ENCODE assay signal across 15 cellular contexts in the genomic region with DNA sequence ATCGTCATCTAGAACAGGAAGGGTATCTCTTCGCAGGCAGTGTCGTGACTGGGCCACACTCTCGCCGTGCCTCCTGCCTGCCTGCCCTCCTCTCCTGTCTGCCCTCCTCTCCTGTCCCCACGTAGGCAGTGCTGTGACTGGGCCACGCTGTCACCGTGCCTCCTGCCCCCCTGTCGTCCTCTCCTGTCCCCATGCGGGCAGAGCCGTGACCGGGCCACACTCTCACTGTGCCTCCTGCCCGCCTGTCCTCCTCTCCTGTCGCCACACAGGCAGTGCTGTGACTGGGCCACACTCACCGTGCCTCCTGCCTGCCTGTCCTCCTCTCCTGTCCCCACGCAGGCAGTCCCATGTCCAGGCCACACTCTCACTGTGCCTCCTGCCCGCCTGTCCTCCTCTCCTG.
"Had no signal": no experiment of that assay in that cellular context is flagged by ENCODE, and none has a peak within 500 bp of the region (broad histone marks: within the 10 kb centered on the region; RNA-seq: fewer than 3 reads in every experiment).

No MANE protein-coding gene starts in this region.

- ATAC-seq: activated T-cell treated with anti-CD3 and anti-CD28 coated beads, Interleukin-2, amount 50 U/mL, for 4 hours had no signal

- H3K27me3 Mint-ChIP-seq: dendritic cell treated with granulocyte-macrophage colony-stimulating factor and Interleukin-4, amounts not matched to agents 40 ng/mL and 50 ng/mL, for 4 days had no signal

- H3K27ac Mint-ChIP-seq: dendritic cell treated with granulocyte-macrophage colony-stimulating factor and Interleukin-4, amounts not matched to agents 40 ng/mL and 50 ng/mL, for 4 days; mesothelial cell of epicardium had no signal

- H3K27ac ChIP-seq: brain microvascular endothelial cell, neutrophil, tibial artery had no signal

- H3K4me1 Mint-ChIP-seq: mesothelial cell of epicardium had no signal

- H3K4me1 ChIP-seq: tibial artery had no signal

- H3K9me3 Mint-ChIP-seq: activated T-cell treated with anti-CD3 and anti-CD28 coated beads, Interleukin-2, amount 50 U/mL, for 4 hours; dendritic cell treated with granulocyte-macrophage colony-stimulating factor and Interleukin-4, amounts not matched to agents 40 ng/mL and 50 ng/mL, for 4 days; mesothelial cell of epicardium had no signal

- H3K4me3 ChIP-seq: tibial artery had no signal

- H3K9me3 ChIP-seq: neutrophil, tibial artery had no signal

- H3K27me3 ChIP-seq: brain microvascular endothelial cell, neutrophil, tibial artery had no signal

- DNase-seq: activated CD4-positive, CD25-positive, alpha-beta regulatory T cell treated with anti-CD3 and anti-CD28 coated beads, Interleukin-2, amount 50 U/mL, for 72 hours; activated naive CD4-positive, alpha-beta T cell; activated T-cell treated with anti-CD3 and anti-CD28 coated beads, Interleukin-2, amount 50 U/mL, for 4 hours; amygdala; brain microvascular endothelial cell; cerebellar nuclear complex; hippocampal formation; retina; SHP77 treated with DMSO at 0.1 percent for 48 hours; stimulated activated CD4-positive, alpha-beta T cell treated with anti-CD3 and anti-CD28 coated beads, Interleukin-15, amount 100 ng/mL, for 24 hours; stimulated activated CD4-positive, alpha-beta T cell treated with anti-CD3 and anti-CD28 coated beads, Interleukin-4, amount 100 ng/mL, for 24 hours; tibial artery had no signal

- H3K4me3 Mint-ChIP-seq: activated T-cell treated with anti-CD3 and anti-CD28 coated beads, Interleukin-2, amount 50 U/mL, for 4 hours; dendritic cell treated with granulocyte-macrophage colony-stimulating factor and Interleukin-4, amounts not matched to agents 40 ng/mL and 50 ng/mL, for 4 days; mesothelial cell of epicardium had no signal
